ENCODE assay signal across 24 cellular contexts in the genomic region with DNA sequence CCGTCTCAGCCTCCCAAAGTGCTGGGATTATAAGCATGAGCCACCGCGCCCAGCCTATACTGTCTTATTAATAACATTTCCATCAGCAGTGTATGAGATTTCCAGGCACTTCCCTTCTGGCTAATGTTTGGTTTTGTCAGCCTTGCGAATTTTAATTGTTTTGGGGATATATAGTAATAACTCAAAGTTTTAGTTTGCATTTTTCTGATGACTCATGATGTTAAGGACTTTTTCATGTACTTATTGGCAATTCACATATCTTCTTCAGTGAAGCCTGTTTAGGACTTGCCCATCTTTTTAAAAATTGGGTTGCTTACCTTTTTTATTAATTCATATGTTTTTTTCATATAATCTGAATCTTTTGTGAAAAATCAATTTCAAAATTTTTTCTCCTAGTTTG.
"Had no signal": no experiment of that assay in that cellular context is flagged by ENCODE, and none has a peak within 500 bp of the region (broad histone marks: within the 10 kb centered on the region; RNA-seq: fewer than 3 reads in every experiment).

No MANE protein-coding gene starts in this region.

- H3K79me2 ChIP-seq: parathyroid adenoma had no signal

- H3K9me3 ChIP-seq: colonic mucosa, neutrophil, suprapubic skin had no signal

- H3K36me3 ChIP-seq: breast epithelium, colonic mucosa, gastroesophageal sphincter, heart right ventricle, neutrophil, stomach, suprapubic skin, tibial nerve had no signal

- H3K27me3 ChIP-seq: breast epithelium, colonic mucosa, dorsolateral prefrontal cortex, gastroesophageal sphincter, neutrophil, stomach, suprapubic skin, tibial nerve had no signal

- H2AFZ ChIP-seq: parathyroid adenoma had no signal

- H3K27ac ChIP-seq: breast epithelium, colonic mucosa, dorsolateral prefrontal cortex, gastroesophageal sphincter, heart right ventricle, neutrophil, parathyroid adenoma, stomach, tibial nerve had no signal

- H3K4me3 ChIP-seq: breast epithelium, colonic mucosa, dorsolateral prefrontal cortex, gastroesophageal sphincter, heart right ventricle, stomach, suprapubic skin, tibial nerve had no signal

- H3K4me1 ChIP-seq: breast epithelium, colonic mucosa, heart right ventricle, parathyroid adenoma, tibial nerve had no signal

- H3K9ac ChIP-seq: parathyroid adenoma had no signal

- DNase-seq: activated CD4-positive, alpha-beta memory T cell treated with anti-CD3 and anti-CD28 coated beads for 36 hours; activated CD4-positive, alpha-beta T cell treated with anti-CD3 and anti-CD28 coated beads for 4 hours; activated CD4-positive, CD25-positive, alpha-beta regulatory T cell; activated naive CD4-positive, alpha-beta T cell treated with Interleukin-2 at 50 U/mL for 16 hours; activated naive CD8-positive, alpha-beta T cell treated with anti-CD3 and anti-CD28 coated beads for 36 hours; activated T-cell treated with anti-CD3 and anti-CD28 coated beads, Interleukin-2, amount 50 U/mL, for 48 hours; amniotic stem cell; colonic mucosa; dorsolateral prefrontal cortex; effector memory CD8-positive, alpha-beta T cell; heart right ventricle; islet precursor cell; left cardiac atrium; midbrain; right cardiac atrium; stimulated activated CD4-positive, alpha-beta T cell treated with anti-CD3 and anti-CD28 coated beads, Interleukin-12 subunit alpha, Interleukin-12 subunit beta, amount 100 ng/mL, for 4 hours; stomach; T1000 had no signal
